Comparison of ENCODE assay signal across 1 cellular context in genomic region chr7:97770845-97771244, GRCh38.
TF ChIP-seq lines count a peak whose summit lies in the region.

No MANE protein-coding gene starts in this region.

TF ChIP-seq in HCT116, 20 proteins besides CTCF, POLR2A, EP300 and RAD21 (continued from another document):
- TF ChIP-seq REST (IDR thresholded peaks at IDR 0.05; ENCODE audit: low read depth) (no peak), EZH2 (IDR thresholded peaks at IDR 0.05) (no peak), ELF1 (IDR thresholded peaks at IDR 0.05; ENCODE audit: borderline replicate concordance, low read depth) (no peak), YY1 (IDR thresholded peaks at IDR 0.05; ENCODE audit: extremely low read depth, insufficient replicate concordance, low read depth, low read length) (no peak), CBX3 (IDR thresholded peaks at IDR 0.05; ENCODE audit: low read depth) (no peak), TCF7L2 (IDR thresholded peaks at IDR 0.05; ENCODE audit: borderline replicate concordance, extremely low read depth, insufficient read depth, insufficient read length) (no peak), EZH2phosphoT487 (IDR thresholded peaks at IDR 0.05; ENCODE audit: borderline replicate concordance) (no peak), FOSL1 (IDR thresholded peaks at IDR 0.05; ENCODE audit: low read depth) (no peak), SIN3A (IDR thresholded peaks at IDR 0.05; ENCODE audit: low read depth) (no peak), EGR1 (IDR thresholded peaks at IDR 0.05; ENCODE audit: low read depth) (no peak), CEBPB (IDR thresholded peaks at IDR 0.05; ENCODE audit: low read depth) (no peak), ZNF274 (IDR thresholded peaks at IDR 0.05; ENCODE audit: low read depth, low read length) (no peak), ZFX (IDR thresholded peaks at IDR 0.05) (no peak)
